Comparison of ENCODE assay signal across 9 cellular contexts in the genomic region with DNA sequence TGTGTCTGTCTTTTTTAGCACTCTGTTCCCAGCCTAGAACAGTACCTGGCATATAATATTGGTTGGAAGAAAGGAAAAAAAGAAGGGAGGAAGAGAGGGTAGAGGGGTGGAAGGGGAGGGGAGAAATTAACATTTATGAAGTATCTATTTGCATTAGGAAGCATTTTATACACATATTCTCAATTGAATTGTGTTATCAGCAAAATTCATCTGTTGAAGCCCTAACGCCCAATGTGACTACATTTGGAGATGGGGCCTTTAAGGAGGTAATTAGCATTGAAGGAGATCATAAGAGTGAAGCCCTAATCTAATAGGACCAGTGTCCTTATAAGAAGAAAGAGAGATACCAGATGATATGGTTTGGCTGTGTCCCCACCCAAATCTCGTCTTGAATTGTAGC.
"Had no signal": no experiment of that assay in that cellular context is flagged by ENCODE, and none has a peak within 500 bp of the region (broad histone marks: within the 10 kb centered on the region; RNA-seq: fewer than 3 reads in every experiment).

No MANE protein-coding gene starts in this region.

- H2AFZ ChIP-seq: GM23248 had no signal

- H3K4me1 Mint-ChIP-seq: IgD-negative memory B cell had no signal

- ATAC-seq: HepG2 had no signal

- H3K27ac Mint-ChIP-seq: H9, IgD-negative memory B cell had no signal

- H3K9ac ChIP-seq: GM23248 had no signal

- H3K4me3 ChIP-seq: GM23248 had no signal

- H3K27ac ChIP-seq: GM23248, HL-60 had no signal

- FAIRE-seq: H54, HepG2 had no signal

- H3K4me3 Mint-ChIP-seq: H9, IgD-negative memory B cell had no signal

- DNase-seq: GM23248, GOT3, H9, HCEC 1CT, KG1 had no signal
